Comparison of ENCODE assay signal across 1 cellular context in genomic region chr11:61334434-61335354, GRCh38.
TF ChIP-seq lines count a peak whose summit lies in the region.

No MANE protein-coding gene starts in this region.

TF ChIP-seq in HepG2, 621 proteins besides CTCF, POLR2A, EP300 and RAD21 (continued from another document and continues in another):
- TF ChIP-seq SMAD3 (CRISPR knock-in tag; IDR thresholded peaks at IDR 0.05) = 0 out of 2 replicates have a peak, but pooled peaks have one; percentile 41
- TF ChIP-seq KAT2B (IDR thresholded peaks at IDR 0.05; ENCODE audit: borderline replicate concordance, low read depth, low read length) = no peak
- peak; percentile 83; the same call in 1 of the 2 replicates for TF ChIP-seq DNMT1 (CRISPR knock-in tag; IDR thresholded peaks at IDR 0.05)
- 0 out of 2 replicates have a peak, but pooled peaks have one; percentile 49 for TF ChIP-seq KDM6A (CRISPR knock-in tag; IDR thresholded peaks at IDR 0.05; ENCODE audit: low read depth)
- TF ChIP-seq MXD4 (CRISPR knock-in tag; IDR thresholded peaks at IDR 0.05) = peak; percentile 51; the same call in 1 of the 2 replicates
- no peak for TF ChIP-seq ZNF703 (CRISPR knock-in tag; IDR thresholded peaks at IDR 0.05; ENCODE audit: borderline replicate concordance)
- no peak; the same call in 1 of the 2 replicates for TF ChIP-seq ZNF639 (CRISPR knock-in tag; conservative IDR thresholded peaks at IDR 0.05)
- TF ChIP-seq ZNF20 (CRISPR knock-in tag; IDR thresholded peaks at IDR 0.05) = no peak
- TF ChIP-seq FOXJ3 (CRISPR knock-in tag; IDR thresholded peaks at IDR 0.05; ENCODE audit: borderline replicate concordance) = no peak
- TF ChIP-seq ATF2 (CRISPR knock-in tag; IDR thresholded peaks at IDR 0.05) = peak; percentile 52; the same call in 1 of the 2 replicates
- TF ChIP-seq ZNF704 (CRISPR knock-in tag; IDR thresholded peaks at IDR 0.05; ENCODE audit: borderline replicate concordance) = no peak
- no peak for TF ChIP-seq U2AF1 (optimal IDR thresholded peaks at IDR 0.05; ENCODE audit: low read depth, low read length)
- 0 out of 2 replicates have a peak, but pooled peaks have one; percentile 74 for TF ChIP-seq MZF1 (CRISPR knock-in tag; IDR thresholded peaks at IDR 0.05; ENCODE audit: borderline replicate concordance)
- no peak; the same call in 1 of the 2 replicates for TF ChIP-seq KLF12 (CRISPR knock-in tag; IDR thresholded peaks at IDR 0.05; ENCODE audit: borderline replicate concordance)
- no peak; a peak in 1 of 4 replicates for TF ChIP-seq KLF16 (CRISPR knock-in tag; IDR thresholded peaks at IDR 0.05)
- no peak for TF ChIP-seq ZFP1 (CRISPR knock-in tag; IDR thresholded peaks at IDR 0.05)
- TF ChIP-seq ZNF780A (CRISPR knock-in tag; IDR thresholded peaks at IDR 0.05) = no peak
- TF ChIP-seq ZNF331 (CRISPR knock-in tag; IDR thresholded peaks at IDR 0.05) = no peak
- no peak for TF ChIP-seq ZEB1 (IDR thresholded peaks at IDR 0.05; ENCODE audit: insufficient replicate concordance, low read depth)
- no peak for TF ChIP-seq SMAD1 (CRISPR knock-in tag; IDR thresholded peaks at IDR 0.05; ENCODE audit: borderline replicate concordance, low read depth)
- TF ChIP-seq XRCC5 (optimal IDR thresholded peaks at IDR 0.05; ENCODE audit: low read length) = peak; percentile 33
- peak; percentile 99 for TF ChIP-seq HNF4A (CRISPR knock-in tag; IDR thresholded peaks at IDR 0.05)
- no peak for TF ChIP-seq RNF2 (conservative IDR thresholded peaks at IDR 0.05; ENCODE audit: low read depth)
- TF ChIP-seq ZMAT5 (CRISPR knock-in tag; IDR thresholded peaks at IDR 0.05; ENCODE audit: borderline replicate concordance, low read depth) = no peak; the same call in 1 of the 2 replicates
- no peak; the same call in 1 of the 2 replicates for TF ChIP-seq KDM3A (CRISPR knock-in tag; IDR thresholded peaks at IDR 0.05; ENCODE audit: low read depth)
- TF ChIP-seq ZNF547 (CRISPR knock-in tag; IDR thresholded peaks at IDR 0.05) = no peak
- no peak; the same call in 1 of the 2 replicates for TF ChIP-seq ZSCAN30 (CRISPR knock-in tag; IDR thresholded peaks at IDR 0.05)
- no peak for TF ChIP-seq RNF219 (CRISPR knock-in tag; IDR thresholded peaks at IDR 0.05)
- no peak for TF ChIP-seq SCMH1 (CRISPR knock-in tag; IDR thresholded peaks at IDR 0.05; ENCODE audit: borderline replicate concordance)
- no peak for TF ChIP-seq ZNF773 (CRISPR knock-in tag; IDR thresholded peaks at IDR 0.05; ENCODE audit: borderline replicate concordance)
- 0 out of 2 replicates have a peak, but pooled peaks have one; percentile 69 for TF ChIP-seq ZNF800 (CRISPR knock-in tag; IDR thresholded peaks at IDR 0.05)
- TF ChIP-seq ATAD3A (CRISPR knock-in tag; IDR thresholded peaks at IDR 0.05) = no peak; the same call in 1 of the 2 replicates
- peak; percentile 22; the same call in 1 of the 2 replicates for TF ChIP-seq ZNF512B (CRISPR knock-in tag; IDR thresholded peaks at IDR 0.05; ENCODE audit: borderline replicate concordance)
- TF ChIP-seq BRD4 (CRISPR knock-in tag; IDR thresholded peaks at IDR 0.05) = peak; percentile 49
- no peak for TF ChIP-seq BRF2 (CRISPR knock-in tag; IDR thresholded peaks at IDR 0.05)
- TF ChIP-seq SP1 (IDR thresholded peaks at IDR 0.05) = no peak
- TF ChIP-seq SP1 (CRISPR knock-in tag; IDR thresholded peaks at IDR 0.05) = no peak
- TF ChIP-seq DDIT3 (CRISPR knock-in tag; IDR thresholded peaks at IDR 0.05) = no peak
- no peak for TF ChIP-seq TP53 (CRISPR knock-in tag; conservative IDR thresholded peaks at IDR 0.05)
- TF ChIP-seq ZNF224 (CRISPR knock-in tag; IDR thresholded peaks at IDR 0.05) = peak; percentile 76; the same call in 1 of the 2 replicates
- peak; percentile 23; the same call in 1 of the 2 replicates for TF ChIP-seq ZNF230 (CRISPR knock-in tag; IDR thresholded peaks at IDR 0.05)
- no peak for TF ChIP-seq ZNF362 (CRISPR knock-in tag; IDR thresholded peaks at IDR 0.05; ENCODE audit: borderline replicate concordance)
- peak; percentile 24; the same call in 1 of the 2 replicates for TF ChIP-seq ZNF629 (CRISPR knock-in tag; conservative IDR thresholded peaks at IDR 0.05)
- no peak for TF ChIP-seq ZNF124 (CRISPR knock-in tag; IDR thresholded peaks at IDR 0.05)
- TF ChIP-seq XBP1 (CRISPR knock-in tag; IDR thresholded peaks at IDR 0.05) = no peak
- TF ChIP-seq GATAD1 (CRISPR knock-in tag; IDR thresholded peaks at IDR 0.05) = peak; percentile 52; the same call in 1 of the 2 replicates
- peak; percentile 59; the same call in 1 of the 2 replicates for TF ChIP-seq TBX3 (IDR thresholded peaks at IDR 0.05; ENCODE audit: borderline replicate concordance)
- peak; percentile 95 for TF ChIP-seq FOSL2 (CRISPR knock-in tag; IDR thresholded peaks at IDR 0.05)
- TF ChIP-seq GFI1 (CRISPR knock-in tag; IDR thresholded peaks at IDR 0.05; ENCODE audit: borderline replicate concordance) = peak; percentile 53; the same call in 1 of the 2 replicates
- no peak; the same call in 1 of the 2 replicates for TF ChIP-seq TERF1 (CRISPR knock-in tag; IDR thresholded peaks at IDR 0.05)
- peak; percentile 47; the same call in 1 of the 2 replicates for TF ChIP-seq IKZF5 (CRISPR knock-in tag; IDR thresholded peaks at IDR 0.05)
- no peak for TF ChIP-seq CREB1 (IDR thresholded peaks at IDR 0.05)
- TF ChIP-seq CREB1 (CRISPR knock-in tag; IDR thresholded peaks at IDR 0.05) = no peak
